Comparison of ENCODE assay signal across 6 cellular contexts in the genomic region with DNA sequence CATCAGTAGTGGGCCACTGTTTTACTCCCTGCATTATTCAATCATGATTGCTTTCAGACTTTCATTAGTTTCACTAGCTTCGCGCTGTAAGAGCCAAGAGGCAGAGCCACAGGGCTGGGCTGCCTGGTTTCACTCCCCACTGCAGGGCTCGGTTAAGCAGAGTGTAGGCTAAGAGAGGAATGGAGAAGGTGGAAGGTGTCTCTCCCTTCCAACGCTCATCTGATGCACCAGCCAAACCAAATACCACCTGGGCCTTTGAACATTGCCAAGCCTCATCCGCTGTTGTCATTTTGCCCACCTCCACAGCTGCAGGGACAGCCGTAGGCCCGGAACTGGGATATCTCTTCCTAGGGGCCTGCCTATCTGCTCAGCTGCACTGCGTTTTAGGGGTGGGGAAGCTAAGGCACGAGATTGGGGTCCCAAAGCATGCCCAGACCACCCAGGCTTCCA. TPM values are rescaled to one million over a fixed set of nuclear protein-coding genes. Genes with fewer than 3 reads are reported as not detected.
DNase-seq lines count a peak whose midpoint lies in the region; ATAC-seq and TF ChIP-seq lines count a peak whose summit lies in the region.

No MANE protein-coding gene starts in this region.

- POLR2A ChIA-PET in activated CD4-positive, alpha-beta T cell treated with anti-CD3 and anti-CD28 coated beads, Interleukin-2, amount 10 ng/mL, durations not matched to agents 7 days and 5 days (lab: Charles Lee), result no interaction called here

- TF ChIP-seq EP300 in upper lobe of left lung (IDR thresholded peaks at IDR 0.05), result no peak

- no peaks in the 10 kb centered on the region for H3K27me3 Mint-ChIP-seq in activated CD4-positive, alpha-beta T cell treated with anti-CD3 and anti-CD28 coated beads, Interleukin-2, amount 10 ng/mL, durations not matched to agents 7 days and 5 days

- no peak for ATAC-seq in upper lobe of left lung (ENCODE audit: low FRiP score in 2 of 2)

- CTCF ChIA-PET in activated CD4-positive, alpha-beta T cell treated with anti-CD3 and anti-CD28 coated beads, Interleukin-2, amount 10 ng/mL, durations not matched to agents 7 days and 5 days (lab: Charles Lee), result interaction anchor here (0.9 to 1.4 kb wide), 2 partner anchors 18 to 20 kb away, joined by 3 to 5 read pairs; a partner anchor contains a TSS

- TF ChIP-seq CTCF in right atrium auricular region (IDR thresholded peaks at IDR 0.05) (no peak), upper lobe of left lung (IDR thresholded peaks at IDR 0.05) (no peak)

- H3K36me3 ChIP-seq in right atrium auricular region (no peaks in the 10 kb centered on the region), upper lobe of left lung (no peaks in the 10 kb centered on the region)

- peaks cover 0 to 50% of the 10 kb centered on the region in 2 donors for H3K4me1 ChIP-seq in right atrium auricular region
- peaks cover 22 to 35% (median 22%) of the 10 kb centered on the region in 4 donors for H3K4me1 ChIP-seq in upper lobe of left lung

- no peaks in the 10 kb centered on the region for H3K27me3 ChIP-seq in right atrium auricular region
- no peaks in the 10 kb centered on the region for H3K27me3 ChIP-seq in upper lobe of left lung

- no peaks in the 10 kb centered on the region for H3K9me3 ChIP-seq in right atrium auricular region
- no peaks in the 10 kb centered on the region for H3K9me3 ChIP-seq in upper lobe of left lung

- peak overlapping the region; percentile 97 for H3K27ac Mint-ChIP-seq in activated CD4-positive, alpha-beta T cell treated with anti-CD3 and anti-CD28 coated beads, Interleukin-2, amount 10 ng/mL, durations not matched to agents 7 days and 5 days

- no peaks in the 10 kb centered on the region for H3K9me3 Mint-ChIP-seq in activated CD4-positive, alpha-beta T cell treated with anti-CD3 and anti-CD28 coated beads, Interleukin-2, amount 10 ng/mL, durations not matched to agents 7 days and 5 days

- H3K27ac ChIP-seq in right atrium auricular region (peak overlapping the region; percentile 100), upper lobe of left lung (peak overlapping the region; percentile 98 to 99 (median 98))

- H3K4me3 Mint-ChIP-seq in activated CD4-positive, alpha-beta T cell treated with anti-CD3 and anti-CD28 coated beads, Interleukin-2, amount 10 ng/mL, durations not matched to agents 7 days and 5 days, result peak overlapping the region; percentile 89

- DNase-seq in activated CD4-positive, alpha-beta T cell treated with anti-CD3 and anti-CD28 coated beads, Interleukin-2, amount 10 ng/mL, durations not matched to agents 7 days and 5 days, result no peak
- no peak for DNase-seq in activated CD4-positive, alpha-beta T cell treated with anti-CD3 and anti-CD28 coated beads for 48 hours
- DNase-seq in right atrium auricular region (ENCODE audit: low spot score), result no peak
- no peak for DNase-seq in upper lobe of left lung
- DNase-seq in amniotic stem cell (lab: John Stamatoyannopoulos, UW), result no peak
- no peak for DNase-seq in NOMO-1 treated with dmso at 0.1 percent for 144 hours (lab: John Stamatoyannopoulos, UW; ENCODE audit: unreplicated experiment)

- H3K4me1 Mint-ChIP-seq in activated CD4-positive, alpha-beta T cell treated with anti-CD3 and anti-CD28 coated beads, Interleukin-2, amount 10 ng/mL, durations not matched to agents 7 days and 5 days, result peaks cover 43% of the 10 kb centered on the region

- H3K4me3 ChIP-seq in right atrium auricular region (peak overlapping the region; percentile 95 to 98), upper lobe of left lung (peak overlapping the region in 3 of 4 donors; percentile 59 to 96 (median 92))

- no peak for TF ChIP-seq POLR2A in upper lobe of left lung (IDR thresholded peaks at IDR 0.05)

- 40 to 59% methylated on average over 8 to 9 of the region's 9 CpGs for WGBS in upper lobe of left lung, 2 donors

- H3K36me3 Mint-ChIP-seq in activated CD4-positive, alpha-beta T cell treated with anti-CD3 and anti-CD28 coated beads, Interleukin-2, amount 10 ng/mL, durations not matched to agents 7 days and 5 days (ENCODE audit: low read depth), result peaks cover 6% of the 10 kb centered on the region

RNA-seq across cellular contexts. Expression of a gene that starts 0.5 kb away (rescaled TPM):
- 10 to 100 TPM; 91.4 to 92.6 TPM for total RNA-seq in activated CD4-positive, alpha-beta T cell treated with anti-CD3 and anti-CD28 coated beads, Interleukin-2, amount 10 ng/mL, durations not matched to agents 7 days and 5 days
- total RNA-seq in right atrium auricular region (10 to 100 TPM; 41.4 to 45.9 TPM), upper lobe of left lung (10 to 100 TPM; 42.8 to 72.8 (median 57.1) TPM)

RNA-seq across cellular contexts. Expression of a gene that starts 13.6 kb away (rescaled TPM):
- under 1 TPM; 0.27 to 0.50 TPM for total RNA-seq in activated CD4-positive, alpha-beta T cell treated with anti-CD3 and anti-CD28 coated beads, Interleukin-2, amount 10 ng/mL, durations not matched to agents 7 days and 5 days
- total RNA-seq in right atrium auricular region (10 to 100 TPM in 1 of 2 donors, 1 to 10 TPM in 1; 2.2 to 12.3 TPM), upper lobe of left lung (1 to 10 TPM in 2 of 6 donors, under 1 TPM in 1, not detected in 3; 0.57 to 7.7 (median 2.9) TPM)

RNA-seq across cellular contexts. Expression of a gene that starts 18.5 kb away (rescaled TPM):
- total RNA-seq in activated CD4-positive, alpha-beta T cell treated with anti-CD3 and anti-CD28 coated beads, Interleukin-2, amount 10 ng/mL, durations not matched to agents 7 days and 5 days, result 10 to 100 TPM; 44.6 to 55.4 TPM
- total RNA-seq in right atrium auricular region, result 100 to 1,000 TPM; 213 to 319 TPM
- 100 to 1,000 TPM in 1 of 6 donors, 10 to 100 TPM in 4, 1 to 10 TPM in 1; 9.1 to 130 (median 39.0) TPM for total RNA-seq in upper lobe of left lung

RNA-seq across cellular contexts. Expression of a gene that starts 23.5 kb away (rescaled TPM):
- total RNA-seq in activated CD4-positive, alpha-beta T cell treated with anti-CD3 and anti-CD28 coated beads, Interleukin-2, amount 10 ng/mL, durations not matched to agents 7 days and 5 days, result 1 to 10 TPM in 1 of 2 experiments, under 1 TPM in 1; 0.99 to 1.3 TPM
- total RNA-seq in right atrium auricular region, result not detected
- total RNA-seq in upper lobe of left lung, result 1 to 10 TPM in 5 of 6 donors, under 1 TPM in 1; 0.29 to 7.3 (median 4.6) TPM

RNA-seq across cellular contexts. Expression of a gene that starts 32.1 kb away (rescaled TPM):
- total RNA-seq in activated CD4-positive, alpha-beta T cell treated with anti-CD3 and anti-CD28 coated beads, Interleukin-2, amount 10 ng/mL, durations not matched to agents 7 days and 5 days, result not detected
- total RNA-seq in right atrium auricular region (not detected), upper lobe of left lung (under 1 TPM in 2 of 6 donors, not detected in 4; 0.74 to 0.80 TPM)
